In the genomic region with DNA sequence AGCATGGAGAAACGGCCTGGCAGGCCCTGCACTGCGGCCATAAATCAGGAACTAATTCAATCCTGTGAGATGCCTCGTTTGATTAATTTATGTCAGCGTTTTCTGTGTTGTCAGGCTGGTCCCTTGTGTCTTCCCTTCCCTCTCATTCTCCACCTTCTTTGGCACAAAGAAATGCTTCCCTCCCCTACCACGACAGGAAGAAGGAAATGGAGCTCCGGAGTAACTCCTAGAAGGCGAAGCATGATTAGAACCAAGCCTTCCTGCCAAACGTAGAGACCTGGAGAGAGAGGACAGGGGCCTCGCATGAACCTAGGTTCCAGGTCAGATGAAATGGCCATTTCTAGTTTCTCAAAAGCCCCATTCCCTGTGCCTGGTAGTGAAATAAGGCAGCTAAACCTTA, we compare ENCODE assay signal across 4 cellular contexts.
"Had no signal": no experiment of that assay in that cellular context is flagged by ENCODE, and none has a peak within 500 bp of the region (broad histone marks: within the 10 kb centered on the region; RNA-seq: fewer than 3 reads in every experiment).

No MANE protein-coding gene starts in this region.

- H3K4me2 ChIP-seq: GM23338 had no signal

- H3K27ac Mint-ChIP-seq: GM23338, H9 had no signal

- H2AFZ ChIP-seq: GM23338 had no signal

- DNase-seq: H9, HCEC 1CT had no signal

- H3K4me3 Mint-ChIP-seq: GM23338, H9, IgD-negative memory B cell had no signal

- H3K27me3 Mint-ChIP-seq: IgD-negative memory B cell had no signal

- H3K4me1 Mint-ChIP-seq: GM23338, H9, IgD-negative memory B cell had no signal

- H3K4me3 ChIP-seq: GM23338 had no signal

- H3K9me3 Mint-ChIP-seq: GM23338, H9, IgD-negative memory B cell had no signal

- H3K36me3 Mint-ChIP-seq: IgD-negative memory B cell had no signal

- ATAC-seq: GM23338 had no signal
